13 cellular contexts compared by ENCODE assay signal in the genomic region with DNA sequence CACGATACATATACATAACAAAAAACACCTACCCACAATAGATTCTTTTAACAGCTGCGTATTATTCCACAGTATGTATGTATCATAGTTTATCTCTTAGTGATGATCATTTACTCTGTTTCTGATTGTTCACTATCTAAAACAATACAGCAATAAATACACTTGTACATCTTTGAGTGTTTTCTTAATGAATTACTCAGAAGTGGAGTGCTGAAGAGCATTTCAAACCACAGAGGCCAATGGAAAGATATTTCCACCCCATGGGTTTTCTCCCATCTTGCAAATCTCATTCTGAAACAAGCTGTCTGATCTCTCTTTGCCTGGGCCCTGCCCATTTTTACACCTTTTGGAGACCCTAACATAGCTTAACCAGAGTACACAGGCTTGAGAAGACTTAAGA.
"Had no signal": no experiment of that assay in that cellular context is flagged by ENCODE, and none has a peak within 500 bp of the region (broad histone marks: within the 10 kb centered on the region; RNA-seq: fewer than 3 reads in every experiment).

No MANE protein-coding gene starts in this region.

- H3K27ac Mint-ChIP-seq: activated B cell treated with CpG ODN at 0.5 μM for 24 hours; effector memory CD8-positive, alpha-beta T cell; memory B cell; naive thymus-derived CD4-positive, alpha-beta T cell had no signal

- H3K27me3 Mint-ChIP-seq: memory B cell; naive thymus-derived CD4-positive, alpha-beta T cell had no signal

- DNase-seq: activated B cell treated with CpG ODN at 0.5 μM for 24 hours; activated gamma-delta T cell treated with Interleukin-2 at 50 U/mL for 16 hours; dermis blood vessel endothelial cell; effector memory CD8-positive, alpha-beta T cell; foreskin keratinocyte; glutamatergic neuron; left ventricle myocardium inferior; mucosa of descending colon; naive thymus-derived CD4-positive, alpha-beta T cell; stimulated activated CD4-positive, alpha-beta T cell treated with anti-CD3 and anti-CD28 coated beads, Interleukin-2, amount 100 ng/mL, for 24 hours; stimulated activated naive CD4-positive, alpha-beta T cell; trophoblast cell had no signal

- ATAC-seq: effector memory CD8-positive, alpha-beta T cell; foreskin keratinocyte; mucosa of descending colon; naive thymus-derived CD4-positive, alpha-beta T cell had no signal

- H3K9me3 Mint-ChIP-seq: activated B cell treated with CpG ODN at 0.5 μM for 24 hours; effector memory CD8-positive, alpha-beta T cell; memory B cell had no signal

- H3K36me3 Mint-ChIP-seq: memory B cell had no signal

- H3K4me3 Mint-ChIP-seq: activated B cell treated with CpG ODN at 0.5 μM for 24 hours; effector memory CD8-positive, alpha-beta T cell; memory B cell; naive thymus-derived CD4-positive, alpha-beta T cell had no signal
